In genomic region chr15:31371520-31372240, GRCh38 we compare ENCODE assay signal across 19 cellular contexts. TPM values are rescaled to one million over a fixed set of nuclear protein-coding genes. Genes with fewer than 3 reads are reported as not detected.
A peak's percentile ranks its signal among the peaks of the same experiment; 100 is the strongest.
DNase-seq lines count a peak whose midpoint lies in the region; ATAC-seq and TF ChIP-seq lines count a peak whose summit lies in the region.
"Had no signal": no experiment of that assay in that cellular context is flagged by ENCODE, and none has a peak within 500 bp of the region (broad histone marks: within the 10 kb centered on the region; RNA-seq: fewer than 3 reads in every experiment).

No MANE protein-coding gene starts in this region.

- H3K4me1 ChIP-seq in CD8-positive, alpha-beta memory T cell (ENCODE audit: insufficient read depth, low read length) = peaks cover 72% of the 10 kb centered on the region
- H3K4me1 ChIP-seq in iPS-15b (ENCODE audit: control insufficient read depth, insufficient read depth, low read length) = peaks cover 6% of the 10 kb centered on the region

- TF ChIP-seq POLR2A in erythroblast (IDR thresholded peaks at IDR 0.05; ENCODE audit: low read length) = no peak

- no peak overlapping the region for H3K4me3 Mint-ChIP-seq in CD8-positive, alpha-beta memory T cell
- H3K4me3 Mint-ChIP-seq in activated B cell treated with CpG ODN at 0.5 μM for 24 hours = no peak overlapping the region
- H3K4me3 Mint-ChIP-seq in stimulated activated memory B cell treated with anti-CD40 and anti-IgM and Interleukin-4, amounts not matched to agents 10 μg/mL and 1 μg/mL and 100 μg/mL, for 72 hours = no peak overlapping the region

- intact Hi-C loops in activated B cell treated with CpG ODN at 0.5 μM for 24 hours (cut with micrococcal nuclease) = no loop called here

- no peak for TF ChIP-seq CTCF in activated B cell treated with CpG ODN at 0.5 μM for 24 hours (IDR thresholded peaks at IDR 0.05)

- H3K27me3 ChIP-seq in CD8-positive, alpha-beta memory T cell (ENCODE audit: insufficient read depth, low read length, poor library complexity, severe bottlenecking) = no peaks in the 10 kb centered on the region
- H3K27me3 ChIP-seq in iPS-15b (ENCODE audit: control insufficient read depth, insufficient read depth, low read length) = no peaks in the 10 kb centered on the region
- H3K27me3 ChIP-seq: hepatocyte, left lung had no signal

- H3K27ac Mint-ChIP-seq in CD8-positive, alpha-beta memory T cell = peak overlapping the region in 7 of 8 donors; percentile 23 to 99 (median 64)
- H3K27ac Mint-ChIP-seq in activated B cell treated with CpG ODN at 0.5 μM for 24 hours = peak overlapping the region; percentile 12
- peak overlapping the region; percentile 21 for H3K27ac Mint-ChIP-seq in stimulated activated memory B cell treated with anti-CD40 and anti-IgM and Interleukin-4, amounts not matched to agents 10 μg/mL and 1 μg/mL and 100 μg/mL, for 72 hours

- peaks cover 22% of the 10 kb centered on the region for H3K36me3 ChIP-seq in CD8-positive, alpha-beta memory T cell (ENCODE audit: insufficient read depth, low read length)
- no peaks in the 10 kb centered on the region for H3K36me3 ChIP-seq in iPS-15b (ENCODE audit: control insufficient read depth, insufficient read depth, low read length)

- peaks cover 0 to 2% of the 10 kb centered on the region in 2 donors for H3K27me3 Mint-ChIP-seq in CD8-positive, alpha-beta memory T cell
- H3K27me3 Mint-ChIP-seq in activated B cell treated with CpG ODN at 0.5 μM for 24 hours = no peaks in the 10 kb centered on the region
- H3K27me3 Mint-ChIP-seq in stimulated activated memory B cell treated with anti-CD40 and anti-IgM and Interleukin-4, amounts not matched to agents 10 μg/mL and 1 μg/mL and 100 μg/mL, for 72 hours = no peaks in the 10 kb centered on the region
- H3K27me3 Mint-ChIP-seq: naive B cell had no signal

- H3K9me3 ChIP-seq in CD8-positive, alpha-beta memory T cell (ENCODE audit: low read length) = no peaks in the 10 kb centered on the region
- H3K9me3 ChIP-seq in iPS-15b (ENCODE audit: control insufficient read depth, insufficient read depth, low read length) = no peaks in the 10 kb centered on the region
- H3K9me3 ChIP-seq: left lung had no signal

- H3K9ac ChIP-seq in iPS-15b (ENCODE audit: low read depth, low read length) = peak overlapping the region; percentile 37

- H3K4me3 ChIP-seq in CD8-positive, alpha-beta memory T cell (ENCODE audit: low read length) = no peak overlapping the region
- H3K4me3 ChIP-seq in iPS-15b (ENCODE audit: low read depth, low read length) = no peak overlapping the region
- H3K4me3 ChIP-seq: hepatocyte, left lung, SK-N-MC had no signal

- H3K4me1 Mint-ChIP-seq in CD8-positive, alpha-beta memory T cell = peaks cover 81 to 98% (median 83%) of the 10 kb centered on the region in 3 donors
- H3K4me1 Mint-ChIP-seq in activated B cell treated with CpG ODN at 0.5 μM for 24 hours = peaks cover 75% of the 10 kb centered on the region
- peaks cover 81% of the 10 kb centered on the region for H3K4me1 Mint-ChIP-seq in stimulated activated memory B cell treated with anti-CD40 and anti-IgM and Interleukin-4, amounts not matched to agents 10 μg/mL and 1 μg/mL and 100 μg/mL, for 72 hours

- ATAC-seq in activated B cell treated with CpG ODN at 0.5 μM for 24 hours (ENCODE audit: low read depth) = no peak
- no peak for ATAC-seq in stimulated activated memory B cell treated with anti-CD40 and anti-IgM and Interleukin-4, amounts not matched to agents 10 μg/mL and 1 μg/mL and 100 μg/mL, for 72 hours
- no peak for ATAC-seq in HG02973 (IDR thresholded peaks at IDR 0.05; ENCODE audit: unreplicated experiment)
- ATAC-seq in SK-N-SH treated with all-trans-retinoic acid at 6 μM for 48 hours = no peak

- CTCF ChIA-PET in CD8-positive, alpha-beta memory T cell (lab: Charles Lee) = interaction anchor here (0.8 kb wide), 1 partner anchor 63 kb away, joined by 3 read pairs; no protein-coding TSS in a partner anchor
- CTCF ChIA-PET in activated B cell treated with CpG ODN at 0.5 μM for 24 hours (lab: Charles Lee) = no interaction called here

- peaks cover 0 to 3% (median 0%) of the 10 kb centered on the region in 5 donors for H3K9me3 Mint-ChIP-seq in CD8-positive, alpha-beta memory T cell
- no peaks in the 10 kb centered on the region for H3K9me3 Mint-ChIP-seq in activated B cell treated with CpG ODN at 0.5 μM for 24 hours
- H3K9me3 Mint-ChIP-seq in stimulated activated memory B cell treated with anti-CD40 and anti-IgM and Interleukin-4, amounts not matched to agents 10 μg/mL and 1 μg/mL and 100 μg/mL, for 72 hours = no peaks in the 10 kb centered on the region

- no peak for DNase-seq in CD8-positive, alpha-beta memory T cell
- DNase-seq in activated B cell treated with CpG ODN at 0.5 μM for 24 hours (no peak), NCI-H82 (lab: John Stamatoyannopoulos, UW) (no peak), erythroblast (lab: John Stamatoyannopoulos, UW) (no peak)
- DNase-seq: activated CD4-positive, CD25-positive, alpha-beta regulatory T cell; AML-193; GOT3; left lung; naive B cell; NCI-H226; stimulated activated CD4-positive, alpha-beta T cell treated with anti-CD3 and anti-CD28 coated beads, Interleukin-4, amount 100 ng/mL, for 4 hours; stimulated activated naive CD4-positive, alpha-beta T cell had no signal

- POLR2A ChIA-PET in CD8-positive, alpha-beta memory T cell (lab: Charles Lee) = interaction anchor here (2.1 kb wide), 1 partner anchor 63 kb away, joined by 4 read pairs; no protein-coding TSS in a partner anchor
- POLR2A ChIA-PET in activated B cell treated with CpG ODN at 0.5 μM for 24 hours (lab: Charles Lee) = no interaction called here

- no peak overlapping the region for H3K27ac ChIP-seq in CD8-positive, alpha-beta memory T cell (ENCODE audit: low read depth, low read length)
- H3K27ac ChIP-seq: HL-60, SK-N-MC had no signal

- H3K36me3 Mint-ChIP-seq in CD8-positive, alpha-beta memory T cell = peaks cover 7 to 66% (median 14%) of the 10 kb centered on the region in 3 donors
- H3K36me3 Mint-ChIP-seq in activated B cell treated with CpG ODN at 0.5 μM for 24 hours (ENCODE audit: low read depth) = peaks cover 59% of the 10 kb centered on the region
- H3K36me3 Mint-ChIP-seq in stimulated activated memory B cell treated with anti-CD40 and anti-IgM and Interleukin-4, amounts not matched to agents 10 μg/mL and 1 μg/mL and 100 μg/mL, for 72 hours = peaks cover 33% of the 10 kb centered on the region

TF ChIP-seq in SK-N-SH treated with all-trans-retinoic acid at 6 μM for 48 hours, 23 proteins besides CTCF, POLR2A, EP300 and RAD21 (continues in another document):
- no peak for TF ChIP-seq CREB5 (CRISPR knock-in tag; IDR thresholded peaks at IDR 0.05; ENCODE audit: low read depth)
- no peak for TF ChIP-seq GLIS3 (CRISPR knock-in tag; IDR thresholded peaks at IDR 0.05)
- TF ChIP-seq OSR1 (CRISPR knock-in tag; IDR thresholded peaks at IDR 0.05) = no peak
- TF ChIP-seq ZFP30 (CRISPR knock-in tag; IDR thresholded peaks at IDR 0.05) = no peak
- TF ChIP-seq RARB (CRISPR knock-in tag; IDR thresholded peaks at IDR 0.05) = no peak
- TF ChIP-seq ESRRG (CRISPR knock-in tag; IDR thresholded peaks at IDR 0.05) = no peak
- TF ChIP-seq ZNF565 (CRISPR knock-in tag; conservative IDR thresholded peaks at IDR 0.05; ENCODE audit: low read depth) = no peak
- TF ChIP-seq CSRNP3 (CRISPR knock-in tag; IDR thresholded peaks at IDR 0.05) = no peak
- no peak for TF ChIP-seq TSHZ2 (CRISPR knock-in tag; IDR thresholded peaks at IDR 0.05)

RNA-seq across cellular contexts. Expression of gene KLF13, which starts 45.0 kb away (rescaled TPM):
- total RNA-seq in CD8-positive, alpha-beta memory T cell = 100 to 1,000 TPM; 145 to 147 TPM
- 109 TPM for polyA plus RNA-seq in CD8-positive, alpha-beta memory T cell
- 177 and 178 TPM in 2 replicates for total RNA-seq in activated B cell treated with CpG ODN at 0.5 μM for 24 hours

Comparison
In these comparisons a context has a peak if more than half of its experiments do, and no peak if none do; other contexts are left out.
1. H3K27ac Mint-ChIP-seq: peak in every context shown above with its lines; median percentile 64 in CD8-positive, alpha-beta memory T cell; 21 in stimulated activated memory B cell treated with anti-CD40 and anti-IgM and Interleukin-4, amounts not matched to agents 10 μg/mL and 1 μg/mL and 100 μg/mL, for 72 hours; 12 in activated B cell treated with CpG ODN at 0.5 μM for 24 hours.